8 cellular contexts compared by ENCODE assay signal in genomic region chr7:128425851-128426250, GRCh38. TPM values are rescaled to one million over a fixed set of nuclear protein-coding genes. Genes with fewer than 3 reads are reported as not detected.
DNase-seq lines count a peak whose midpoint lies in the region; ATAC-seq and TF ChIP-seq lines count a peak whose summit lies in the region.

No MANE protein-coding gene starts in this region.

- peaks cover 5% of the 10 kb centered on the region for H3K27me3 Mint-ChIP-seq in activated naive CD8-positive, alpha-beta T cell treated with anti-CD3 and anti-CD28 coated beads, Interleukin-2, amount 50 U/mL, for 24 hours

- H2AFZ ChIP-seq in SU-DHL-6 (ENCODE audit: low read depth, low read length, severe bottlenecking): no peak overlapping the region
- no peak overlapping the region for H2AFZ ChIP-seq in smooth muscle cell (ENCODE audit: low read depth)

- H3K9ac ChIP-seq in SU-DHL-6 (ENCODE audit: low read length): no peak overlapping the region
- no peak overlapping the region for H3K9ac ChIP-seq in smooth muscle cell (ENCODE audit: low read depth)

- TF ChIP-seq CTCF in LNCaP clone FGC (IDR thresholded peaks at IDR 0.05; ENCODE audit: control insufficient read depth, extremely low read depth, insufficient read depth): peak; percentile 79
- peak; percentile 67 for TF ChIP-seq CTCF in SU-DHL-6 (IDR thresholded peaks at IDR 0.05; ENCODE audit: insufficient read depth, low read length, poor library complexity, severe bottlenecking)
- TF ChIP-seq CTCF in right atrium auricular region (IDR thresholded peaks at IDR 0.05): peak; percentile 86 to 95
- TF ChIP-seq CTCF in smooth muscle cell (IDR thresholded peaks at IDR 0.05; ENCODE audit: borderline replicate concordance, insufficient read depth, poor library complexity, severe bottlenecking): peak; percentile 92

- H3F3A ChIP-seq in SU-DHL-6 (ENCODE audit: insufficient read depth): no peaks in the 10 kb centered on the region
- no peaks in the 10 kb centered on the region for H3F3A ChIP-seq in smooth muscle cell (ENCODE audit: low read depth)

- H4K20me1 ChIP-seq in SU-DHL-6 (ENCODE audit: low read depth, low read length): no peaks in the 10 kb centered on the region
- no peaks in the 10 kb centered on the region for H4K20me1 ChIP-seq in smooth muscle cell (ENCODE audit: low read depth)

- DNase-seq in EH (ENCODE audit: low read depth) (peak; percentile 67), LNCaP clone FGC (ENCODE audit: low read depth) (no peak), right atrium auricular region (ENCODE audit: low spot score) (peak; percentile 81), smooth muscle cell (lab: John Stamatoyannopoulos, UW; ENCODE audit: unreplicated experiment) (peak; percentile 49)
- peak; percentile 86 for DNase-seq in activated naive CD8-positive, alpha-beta T cell treated with anti-CD3 and anti-CD28 coated beads, Interleukin-2, amount 50 U/mL, for 24 hours

- no peak overlapping the region for H3K4me3 Mint-ChIP-seq in activated naive CD8-positive, alpha-beta T cell treated with anti-CD3 and anti-CD28 coated beads, Interleukin-2, amount 50 U/mL, for 24 hours

- no peaks in the 10 kb centered on the region for H3K36me3 Mint-ChIP-seq in activated naive CD8-positive, alpha-beta T cell treated with anti-CD3 and anti-CD28 coated beads, Interleukin-2, amount 50 U/mL, for 24 hours (ENCODE audit: low read depth)

- peaks cover 2% of the 10 kb centered on the region for H3K4me1 Mint-ChIP-seq in activated naive CD8-positive, alpha-beta T cell treated with anti-CD3 and anti-CD28 coated beads, Interleukin-2, amount 50 U/mL, for 24 hours

- H3K27me3 ChIP-seq in SU-DHL-6 (ENCODE audit: low read length): no peaks in the 10 kb centered on the region
- no peaks in the 10 kb centered on the region for H3K27me3 ChIP-seq in right atrium auricular region
- H3K27me3 ChIP-seq in smooth muscle cell (ENCODE audit: low read depth): no peaks in the 10 kb centered on the region

- WGBS in smooth muscle cell (ENCODE audit: low lambda C conversion rate): 43% methylated on average over 4 of the region's 4 CpGs

- peak; percentile 70 for ATAC-seq in activated naive CD8-positive, alpha-beta T cell treated with anti-CD3 and anti-CD28 coated beads, Interleukin-2, amount 50 U/mL, for 24 hours
- ATAC-seq in GM19035 (IDR thresholded peaks at IDR 0.05; ENCODE audit: unreplicated experiment) (no peak), GM19467 (IDR thresholded peaks at IDR 0.05; ENCODE audit: unreplicated experiment) (no peak)

- H3K9me3 Mint-ChIP-seq in activated naive CD8-positive, alpha-beta T cell treated with anti-CD3 and anti-CD28 coated beads, Interleukin-2, amount 50 U/mL, for 24 hours: no peaks in the 10 kb centered on the region

- H3K36me3 ChIP-seq in SU-DHL-6 (ENCODE audit: low read length) (no peaks in the 10 kb centered on the region), right atrium auricular region (no peaks in the 10 kb centered on the region), smooth muscle cell (ENCODE audit: low read depth) (no peaks in the 10 kb centered on the region)

- H3K79me2 ChIP-seq in SU-DHL-6 (ENCODE audit: insufficient read depth, low read length) (no peaks in the 10 kb centered on the region), smooth muscle cell (ENCODE audit: low read depth) (no peaks in the 10 kb centered on the region)

- H3K4me3 ChIP-seq in LNCaP clone FGC (ENCODE audit: low read depth, low read length) (no peak overlapping the region), SU-DHL-6 (ENCODE audit: insufficient read depth, low read length, poor library complexity, severe bottlenecking) (no peak overlapping the region), right atrium auricular region (no peak overlapping the region), smooth muscle cell (no peak overlapping the region)

- no peaks in the 10 kb centered on the region for H3K9me3 ChIP-seq in SU-DHL-6 (ENCODE audit: insufficient read depth, low read length)
- no peaks in the 10 kb centered on the region for H3K9me3 ChIP-seq in right atrium auricular region
- H3K9me3 ChIP-seq in smooth muscle cell (replicated peaks; ENCODE audit: low read depth): no peaks in the 10 kb centered on the region

- no peaks in the 10 kb centered on the region for H3K9me2 ChIP-seq in SU-DHL-6 (replicated peaks; ENCODE audit: insufficient read depth, low read length)

- H3K4me1 ChIP-seq in right atrium auricular region: peaks cover 0 to 6% of the 10 kb centered on the region in 2 donors
- H3K4me1 ChIP-seq in smooth muscle cell (ENCODE audit: low read depth): no peaks in the 10 kb centered on the region

- H3K27ac Mint-ChIP-seq in activated naive CD8-positive, alpha-beta T cell treated with anti-CD3 and anti-CD28 coated beads, Interleukin-2, amount 50 U/mL, for 24 hours: no peak overlapping the region

- no peak overlapping the region for H3K27ac ChIP-seq in SU-DHL-6 (ENCODE audit: low read depth, low read length)
- H3K27ac ChIP-seq in right atrium auricular region: no peak overlapping the region
- no peak overlapping the region for H3K27ac ChIP-seq in smooth muscle cell (ENCODE audit: low read depth)

- no peak overlapping the region for H3K4me2 ChIP-seq in SU-DHL-6 (ENCODE audit: low read depth, low read length, poor library complexity, severe bottlenecking)
- H3K4me2 ChIP-seq in smooth muscle cell: no peak overlapping the region

RNA-seq across cellular contexts. Expression of gene IMPDH1, which starts 16.1 kb away (rescaled TPM):
- total RNA-seq in right atrium auricular region (10 to 100 TPM; 17.4 to 27.4 TPM), smooth muscle cell (48.4 and 56.0 TPM in 2 replicates)
- polyA plus RNA-seq in smooth muscle cell: 99.4 and 129 TPM in 2 replicates

RNA-seq across cellular contexts. Expression of gene HILPDA, which starts 29.8 kb away (rescaled TPM):
- total RNA-seq in right atrium auricular region (1 to 10 TPM; 4.2 to 7.4 TPM), smooth muscle cell (37.5 and 45.1 TPM in 2 replicates)
- 90.2 and 109 TPM in 2 replicates for polyA plus RNA-seq in smooth muscle cell

RNA-seq across cellular contexts. Expression of gene METTL2B, which starts 50.7 kb away (rescaled TPM):
- total RNA-seq in right atrium auricular region (10 to 100 TPM; 13.3 to 14.4 TPM), smooth muscle cell (25.7 and 28.9 TPM in 2 replicates)
- polyA plus RNA-seq in smooth muscle cell: 11.9 and 13.1 TPM in 2 replicates
